ENCODE assay signal across 8 cellular contexts in the genomic region with DNA sequence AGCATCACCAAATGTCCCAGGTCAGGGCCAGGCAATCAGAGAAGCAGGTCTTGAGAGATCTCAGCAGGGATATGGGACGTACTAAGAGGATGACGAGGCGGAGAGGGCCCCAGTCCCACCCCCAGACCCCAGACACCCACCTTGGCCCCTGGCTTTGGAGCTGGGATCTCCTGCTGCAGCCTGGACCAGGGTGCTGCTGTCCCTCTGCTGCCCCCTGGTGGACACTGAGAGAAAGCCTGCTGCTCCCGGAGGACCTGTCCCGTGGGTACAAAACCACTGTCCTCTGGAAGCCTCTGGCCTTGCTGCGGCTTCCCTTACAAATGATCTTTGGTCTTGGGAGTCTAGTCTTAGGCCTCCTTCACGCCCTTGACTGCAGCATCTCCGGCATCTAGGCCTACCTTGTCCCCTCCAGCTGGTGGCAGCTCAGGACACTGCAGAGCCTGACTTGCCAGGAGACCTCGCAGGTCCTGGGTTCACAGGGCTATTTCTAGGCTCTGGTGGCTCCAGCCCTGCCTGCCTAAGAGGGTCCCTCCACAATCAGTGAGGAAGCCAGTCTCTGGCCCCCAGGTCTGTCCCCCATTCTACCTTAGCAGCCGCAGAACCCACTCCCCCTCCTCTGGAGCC.
DNase-seq lines count a peak whose midpoint lies in the region; ATAC-seq and TF ChIP-seq lines count a peak whose summit lies in the region.

No MANE protein-coding gene starts in this region.

- peak; percentile 49 for DNase-seq in GDM1 (lab: John Stamatoyannopoulos, UW)
- peak; percentile 27 for DNase-seq in NCI-H510A (lab: John Stamatoyannopoulos, UW)
- peak; percentile 79 to 80 for DNase-seq in activated CD4-positive, alpha-beta T cell treated with anti-CD3 and anti-CD28 coated beads, Interleukin-2, amount 50 U/mL, for 4 hours
- DNase-seq in ecto neural progenitor cell (ENCODE audit: low spot score) = peak; percentile 91
- DNase-seq in lung (ENCODE audit: low spot score) = peak; percentile 82
- peak; percentile 53 for DNase-seq in stimulated activated CD8-positive, alpha-beta memory T cell treated with anti-CD3 and anti-CD28 coated beads, Interleukin-12 subunit alpha, Interleukin-12 subunit beta, amount 100 ng/mL, for 24 hours (ENCODE audit: extremely low read depth)

- no peak overlapping the region for H3K27ac ChIP-seq in lung (ENCODE audit: low read depth in 1 of 2, low read length in 1 of 2)

- peak; percentile 84 for TF ChIP-seq CTCF in lung (IDR thresholded peaks at IDR 0.05; ENCODE audit: control extremely low read depth, extremely low read depth)

- no peak overlapping the region for H3K4me3 ChIP-seq in lung

- peaks cover 0 to 5% of the 10 kb centered on the region in 2 donors for H3K4me1 ChIP-seq in lung (ENCODE audit: control insufficient read depth in 2 of 2, insufficient read depth in 2 of 2, low read length in 2 of 2)

- H3K9me3 ChIP-seq in lung (ENCODE audit: control insufficient read depth in 2 of 2, insufficient read depth in 1 of 2, low read length in 1 of 2) = no peaks in the 10 kb centered on the region

- ATAC-seq in HG02759 (IDR thresholded peaks at IDR 0.05; ENCODE audit: unreplicated experiment) (peak; percentile 67), lung (ENCODE audit: insufficient read depth, low FRiP score) (no peak), HG02763 (IDR thresholded peaks at IDR 0.05; ENCODE audit: unreplicated experiment) (no peak)

- peaks cover 0 to 20% of the 10 kb centered on the region in 2 donors for H3K36me3 ChIP-seq in lung (ENCODE audit: control insufficient read depth in 2 of 2, insufficient read depth in 2 of 2, low read length in 2 of 2)

- WGBS in lung, 2 donors = 34 to 35% methylated on average over 10 of the region's 10 CpGs

- H3K27me3 ChIP-seq in lung (ENCODE audit: control insufficient read depth, insufficient read depth) = no peaks in the 10 kb centered on the region

Comparison
In these comparisons a context has a peak if more than half of its experiments do, and no peak if none do; other contexts are left out.
1. DNase-seq: peak in every context shown above with its lines; median percentile 91 in ecto neural progenitor cell; 82 in lung; 80 in activated CD4-positive, alpha-beta T cell treated with anti-CD3 and anti-CD28 coated beads, Interleukin-2, amount 50 U/mL, for 4 hours; 53 in stimulated activated CD8-positive, alpha-beta memory T cell treated with anti-CD3 and anti-CD28 coated beads, Interleukin-12 subunit alpha, Interleukin-12 subunit beta, amount 100 ng/mL, for 24 hours; 49 in GDM1; 27 in NCI-H510A.